8 cellular contexts compared by ENCODE assay signal in the genomic region with DNA sequence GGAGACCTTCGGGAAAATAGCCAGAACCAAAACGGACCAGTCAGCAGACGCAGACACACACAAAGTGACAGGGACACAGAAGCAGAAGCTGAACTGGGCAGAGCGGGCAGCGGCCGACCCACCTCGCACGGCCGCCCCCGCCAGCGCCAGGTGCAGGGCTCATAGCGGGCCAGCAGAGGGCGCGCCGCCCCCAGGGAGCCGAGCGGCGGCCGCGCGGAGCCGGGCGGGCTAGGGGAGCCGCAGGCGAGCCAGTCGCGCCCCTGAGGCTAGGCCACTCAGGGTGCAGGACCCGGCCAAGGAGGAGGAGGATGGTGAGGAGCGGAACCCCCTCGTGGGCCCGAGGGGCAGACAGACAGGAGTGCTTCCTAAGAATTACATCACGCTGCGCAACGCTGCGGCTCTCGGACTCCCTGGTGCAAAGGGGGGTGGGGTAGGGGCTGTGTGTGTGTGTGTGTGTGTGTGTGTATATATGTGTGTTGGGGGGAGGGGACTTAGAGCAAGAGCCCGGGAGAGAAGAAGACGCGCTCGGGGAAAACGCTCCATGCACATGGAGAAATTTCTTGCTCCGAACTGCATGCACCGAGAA. TPM values are rescaled to one million over a fixed set of nuclear protein-coding genes. Genes with fewer than 3 reads are reported as not detected.
DNase-seq lines count a peak whose midpoint lies in the region; ATAC-seq and TF ChIP-seq lines count a peak whose summit lies in the region.

No MANE protein-coding gene starts in this region.

- CTCF ChIA-PET in activated CD8-positive, alpha-beta T cell treated with anti-CD3 and anti-CD28 coated beads, Interleukin-2, amount 10 ng/mL, durations not matched to agents 7 days and 5 days (lab: Charles Lee) = interaction anchor here (0.7 to 5.5 kb wide), 19 partner anchors 9 to 194 kb away, joined by 3 to 70 read pairs (median 5); no protein-coding TSS in a partner anchor

- peaks cover 50% of the 10 kb centered on the region for H3K27me3 Mint-ChIP-seq in activated CD8-positive, alpha-beta T cell treated with anti-CD3 and anti-CD28 coated beads, Interleukin-2, amount 10 ng/mL, durations not matched to agents 7 days and 5 days (ENCODE audit: low read depth)
- H3K27me3 Mint-ChIP-seq in endothelial cell (ENCODE audit: unreplicated experiment) = peaks cover 12% of the 10 kb centered on the region

- H3K4me3 Mint-ChIP-seq in activated CD8-positive, alpha-beta T cell treated with anti-CD3 and anti-CD28 coated beads, Interleukin-2, amount 10 ng/mL, durations not matched to agents 7 days and 5 days = peak overlapping the region; percentile 36
- H3K4me3 Mint-ChIP-seq in endothelial cell (ENCODE audit: unreplicated experiment) = peak overlapping the region; percentile 80

- peak; percentile 25 for DNase-seq in DMS153 treated with DMSO at 0.1 percent for 48 hours (lab: John Stamatoyannopoulos, UW; ENCODE audit: unreplicated experiment)
- no peak for DNase-seq in DMS153 (lab: John Stamatoyannopoulos, UW)
- peak; percentile 21 for DNase-seq in NCI-H524 treated with DMSO at 0.1 percent for 48 hours (lab: John Stamatoyannopoulos, UW)
- peak; percentile 66 for DNase-seq in activated CD8-positive, alpha-beta T cell treated with anti-CD3 and anti-CD28 coated beads, Interleukin-2, amount 10 ng/mL, durations not matched to agents 7 days and 5 days
- DNase-seq in endothelial cell (ENCODE audit: low spot score) = peak; percentile 86
- peak; percentile 59 for DNase-seq in midbrain (lab: John Stamatoyannopoulos, UW)
- DNase-seq in stimulated activated CD8-positive, alpha-beta memory T cell treated with anti-CD3 and anti-CD28 coated beads, Interleukin-4, amount 100 ng/mL, for 1 hour (ENCODE audit: low read depth in 2 of 2, low spot score in 1 of 2) = peak; percentile 36 to 37

- peaks cover 27% of the 10 kb centered on the region for H3K4me1 Mint-ChIP-seq in activated CD8-positive, alpha-beta T cell treated with anti-CD3 and anti-CD28 coated beads, Interleukin-2, amount 10 ng/mL, durations not matched to agents 7 days and 5 days (ENCODE audit: low read depth)
- H3K4me1 Mint-ChIP-seq in endothelial cell (ENCODE audit: unreplicated experiment) = peaks cover 13% of the 10 kb centered on the region

- no peak overlapping the region for H3K27ac Mint-ChIP-seq in activated CD8-positive, alpha-beta T cell treated with anti-CD3 and anti-CD28 coated beads, Interleukin-2, amount 10 ng/mL, durations not matched to agents 7 days and 5 days
- H3K27ac Mint-ChIP-seq in endothelial cell (ENCODE audit: unreplicated experiment) = peak overlapping the region; percentile 53

- peak; percentile 92 for TF ChIP-seq CTCF in endothelial cell (IDR thresholded peaks at IDR 0.05; ENCODE audit: unreplicated experiment)

- POLR2A ChIA-PET in activated CD8-positive, alpha-beta T cell treated with anti-CD3 and anti-CD28 coated beads, Interleukin-2, amount 10 ng/mL, durations not matched to agents 7 days and 5 days (lab: Charles Lee) = interaction anchor here (0.9 to 1.2 kb wide), 2 partner anchors 188 to 194 kb away, joined by 3 read pairs; no protein-coding TSS in a partner anchor

- H3K9me3 Mint-ChIP-seq in activated CD8-positive, alpha-beta T cell treated with anti-CD3 and anti-CD28 coated beads, Interleukin-2, amount 10 ng/mL, durations not matched to agents 7 days and 5 days (ENCODE audit: insufficient read depth) = no peaks in the 10 kb centered on the region
- no peaks in the 10 kb centered on the region for H3K9me3 Mint-ChIP-seq in endothelial cell (ENCODE audit: unreplicated experiment)

- ATAC-seq in HG03039 (IDR thresholded peaks at IDR 0.05; ENCODE audit: unreplicated experiment) = peak; percentile 52
- peak; percentile 70 for ATAC-seq in activated CD8-positive, alpha-beta T cell treated with anti-CD3 and anti-CD28 coated beads, Interleukin-2, amount 10 ng/mL, durations not matched to agents 7 days and 5 days

- H3K36me3 Mint-ChIP-seq in activated CD8-positive, alpha-beta T cell treated with anti-CD3 and anti-CD28 coated beads, Interleukin-2, amount 10 ng/mL, durations not matched to agents 7 days and 5 days (ENCODE audit: low read depth) = no peaks in the 10 kb centered on the region
- H3K36me3 Mint-ChIP-seq in endothelial cell (ENCODE audit: low read depth, unreplicated experiment) = no peaks in the 10 kb centered on the region

RNA-seq across cellular contexts. Expression of a gene that starts 0.9 kb away (rescaled TPM):
- under 1 TPM; 0.63 to 0.95 TPM for total RNA-seq in activated CD8-positive, alpha-beta T cell treated with anti-CD3 and anti-CD28 coated beads, Interleukin-2, amount 10 ng/mL, durations not matched to agents 7 days and 5 days
- not detected for total RNA-seq in endothelial cell (ENCODE audit: unreplicated experiment)
